1 cellular context compared by ENCODE assay signal in the genomic region with DNA sequence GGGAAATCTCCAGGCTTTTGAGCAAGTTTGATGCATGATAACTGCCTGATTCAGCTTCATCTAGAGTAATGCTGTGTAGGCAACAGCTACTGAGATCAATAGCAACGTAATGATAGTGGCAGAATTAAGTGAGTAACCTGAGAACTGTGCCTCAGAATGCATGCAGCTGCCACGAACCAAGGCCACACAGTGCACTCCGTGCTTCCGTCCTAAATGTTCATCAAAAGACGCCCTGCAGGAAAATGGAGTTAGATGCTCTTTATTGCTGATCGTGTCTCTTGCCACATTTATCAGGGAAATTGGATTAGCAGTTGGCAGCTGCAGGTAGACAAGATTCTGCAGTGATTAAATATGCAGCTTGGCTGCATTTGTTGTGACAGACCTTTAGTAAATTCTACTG.
TF ChIP-seq lines count a peak whose summit lies in the region.

No MANE protein-coding gene starts in this region.

TF ChIP-seq in IMR-90, 13 proteins besides CTCF, POLR2A, EP300 and RAD21:
- TF ChIP-seq RFX5 (IDR thresholded peaks at IDR 0.05; ENCODE audit: low read depth, low read length) (no peak), BHLHE40 (IDR thresholded peaks at IDR 0.05; ENCODE audit: low read depth, low read length) (no peak), SMC3 (IDR thresholded peaks at IDR 0.05; ENCODE audit: low read depth, low read length) (no peak), NFE2L2 (IDR thresholded peaks at IDR 0.05; ENCODE audit: low read depth, low read length) (no peak), CEBPB (IDR thresholded peaks at IDR 0.05; ENCODE audit: low read depth, low read length) (no peak), FOS (IDR thresholded peaks at IDR 0.05; ENCODE audit: low read depth, low read length) (no peak), RCOR1 (IDR thresholded peaks at IDR 0.05; ENCODE audit: insufficient replicate concordance, low read length) (no peak), CHD1 (IDR thresholded peaks at IDR 0.05; ENCODE audit: low read depth, low read length) (no peak), MAZ (IDR thresholded peaks at IDR 0.05; ENCODE audit: borderline replicate concordance, low read depth, low read length) (no peak), MAFK (IDR thresholded peaks at IDR 0.05; ENCODE audit: low read depth, low read length) (no peak)
- TF ChIP-seq, protein P1, sequence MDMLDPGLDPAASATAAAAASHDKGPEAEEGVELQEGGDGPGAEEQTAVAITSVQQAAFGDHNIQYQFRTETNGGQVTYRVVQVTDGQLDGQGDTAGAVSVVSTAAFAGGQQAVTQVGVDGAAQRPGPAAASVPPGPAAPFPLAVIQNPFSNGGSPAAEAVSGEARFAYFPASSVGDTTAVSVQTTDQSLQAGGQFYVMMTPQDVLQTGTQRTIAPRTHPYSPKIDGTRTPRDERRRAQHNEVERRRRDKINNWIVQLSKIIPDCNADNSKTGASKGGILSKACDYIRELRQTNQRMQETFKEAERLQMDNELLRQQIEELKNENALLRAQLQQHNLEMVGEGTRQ (IDR thresholded peaks at IDR 0.05; ENCODE audit: low read depth, low read length), result no peak
- TF ChIP-seq, protein P2, sequence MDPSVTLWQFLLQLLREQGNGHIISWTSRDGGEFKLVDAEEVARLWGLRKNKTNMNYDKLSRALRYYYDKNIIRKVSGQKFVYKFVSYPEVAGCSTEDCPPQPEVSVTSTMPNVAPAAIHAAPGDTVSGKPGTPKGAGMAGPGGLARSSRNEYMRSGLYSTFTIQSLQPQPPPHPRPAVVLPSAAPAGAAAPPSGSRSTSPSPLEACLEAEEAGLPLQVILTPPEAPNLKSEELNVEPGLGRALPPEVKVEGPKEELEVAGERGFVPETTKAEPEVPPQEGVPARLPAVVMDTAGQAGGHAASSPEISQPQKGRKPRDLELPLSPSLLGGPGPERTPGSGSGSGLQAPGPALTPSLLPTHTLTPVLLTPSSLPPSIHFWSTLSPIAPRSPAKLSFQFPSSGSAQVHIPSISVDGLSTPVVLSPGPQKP (IDR thresholded peaks at IDR 0.05; ENCODE audit: borderline replicate concordance, low read depth, low read length), result no peak
